ENCODE assay signal across 1 cellular context in genomic region chr3:9947025-9947995, GRCh38.
TF ChIP-seq lines count a peak whose summit lies in the region.

No MANE protein-coding gene starts in this region.

TF ChIP-seq in HepG2, 621 proteins besides CTCF, POLR2A, EP300 and RAD21 (continued from another document and continues in another):
- peak; percentile 77; the same call in 1 of the 2 replicates for TF ChIP-seq ZNF142 (CRISPR knock-in tag; IDR thresholded peaks at IDR 0.05)
- no peak for TF ChIP-seq GZF1 (CRISPR knock-in tag; IDR thresholded peaks at IDR 0.05)
- TF ChIP-seq SMARCC2 (IDR thresholded peaks at IDR 0.05): no peak
- TF ChIP-seq, protein P1, sequence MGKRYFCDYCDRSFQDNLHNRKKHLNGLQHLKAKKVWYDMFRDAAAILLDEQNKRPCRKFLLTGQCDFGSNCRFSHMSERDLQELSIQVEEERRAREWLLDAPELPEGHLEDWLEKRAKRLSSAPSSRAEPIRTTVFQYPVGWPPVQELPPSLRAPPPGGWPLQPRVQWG (CRISPR knock-in tag; IDR thresholded peaks at IDR 0.05; ENCODE audit: borderline replicate concordance, low read depth): no peak
- TF ChIP-seq DNMT3B (CRISPR knock-in tag; conservative IDR thresholded peaks at IDR 0.05): no peak
- TF ChIP-seq ZBTB42 (CRISPR knock-in tag; IDR thresholded peaks at IDR 0.05): peak; percentile 41; the same call in 1 of the 2 replicates
- TF ChIP-seq ASH2L (IDR thresholded peaks at IDR 0.05; ENCODE audit: insufficient read length, low read depth, low read length): peak; percentile 13
- no peak for TF ChIP-seq SNAPC2 (CRISPR knock-in tag; IDR thresholded peaks at IDR 0.05)
- TF ChIP-seq IKZF5 (CRISPR knock-in tag; IDR thresholded peaks at IDR 0.05): 0 out of 2 replicates have a peak, but pooled peaks have one; percentile 13
- TF ChIP-seq, protein P2, sequence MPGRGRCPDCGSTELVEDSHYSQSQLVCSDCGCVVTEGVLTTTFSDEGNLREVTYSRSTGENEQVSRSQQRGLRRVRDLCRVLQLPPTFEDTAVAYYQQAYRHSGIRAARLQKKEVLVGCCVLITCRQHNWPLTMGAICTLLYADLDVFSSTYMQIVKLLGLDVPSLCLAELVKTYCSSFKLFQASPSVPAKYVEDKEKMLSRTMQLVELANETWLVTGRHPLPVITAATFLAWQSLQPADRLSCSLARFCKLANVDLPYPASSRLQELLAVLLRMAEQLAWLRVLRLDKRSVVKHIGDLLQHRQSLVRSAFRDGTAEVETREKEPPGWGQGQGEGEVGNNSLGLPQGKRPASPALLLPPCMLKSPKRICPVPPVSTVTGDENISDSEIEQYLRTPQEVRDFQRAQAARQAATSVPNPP (CRISPR knock-in tag; IDR thresholded peaks at IDR 0.05): peak; percentile 81; the same call in 1 of the 2 replicates
- TF ChIP-seq ZFX (CRISPR knock-in tag; IDR thresholded peaks at IDR 0.05; ENCODE audit: low read depth): peak; percentile 93
- no peak for TF ChIP-seq NFRKB (IDR thresholded peaks at IDR 0.05)
- TF ChIP-seq PRMT3 (CRISPR knock-in tag; IDR thresholded peaks at IDR 0.05; ENCODE audit: borderline replicate concordance, low read depth): peak; percentile 65; the same call in 1 of the 2 replicates
- no peak; the same call in 1 of the 2 replicates for TF ChIP-seq ZBTB4 (CRISPR knock-in tag; IDR thresholded peaks at IDR 0.05; ENCODE audit: borderline replicate concordance)
- peak; percentile 68; the same call in 1 of the 2 replicates for TF ChIP-seq ZSCAN20 (CRISPR knock-in tag; IDR thresholded peaks at IDR 0.05; ENCODE audit: borderline replicate concordance)
- TF ChIP-seq, protein P3, sequence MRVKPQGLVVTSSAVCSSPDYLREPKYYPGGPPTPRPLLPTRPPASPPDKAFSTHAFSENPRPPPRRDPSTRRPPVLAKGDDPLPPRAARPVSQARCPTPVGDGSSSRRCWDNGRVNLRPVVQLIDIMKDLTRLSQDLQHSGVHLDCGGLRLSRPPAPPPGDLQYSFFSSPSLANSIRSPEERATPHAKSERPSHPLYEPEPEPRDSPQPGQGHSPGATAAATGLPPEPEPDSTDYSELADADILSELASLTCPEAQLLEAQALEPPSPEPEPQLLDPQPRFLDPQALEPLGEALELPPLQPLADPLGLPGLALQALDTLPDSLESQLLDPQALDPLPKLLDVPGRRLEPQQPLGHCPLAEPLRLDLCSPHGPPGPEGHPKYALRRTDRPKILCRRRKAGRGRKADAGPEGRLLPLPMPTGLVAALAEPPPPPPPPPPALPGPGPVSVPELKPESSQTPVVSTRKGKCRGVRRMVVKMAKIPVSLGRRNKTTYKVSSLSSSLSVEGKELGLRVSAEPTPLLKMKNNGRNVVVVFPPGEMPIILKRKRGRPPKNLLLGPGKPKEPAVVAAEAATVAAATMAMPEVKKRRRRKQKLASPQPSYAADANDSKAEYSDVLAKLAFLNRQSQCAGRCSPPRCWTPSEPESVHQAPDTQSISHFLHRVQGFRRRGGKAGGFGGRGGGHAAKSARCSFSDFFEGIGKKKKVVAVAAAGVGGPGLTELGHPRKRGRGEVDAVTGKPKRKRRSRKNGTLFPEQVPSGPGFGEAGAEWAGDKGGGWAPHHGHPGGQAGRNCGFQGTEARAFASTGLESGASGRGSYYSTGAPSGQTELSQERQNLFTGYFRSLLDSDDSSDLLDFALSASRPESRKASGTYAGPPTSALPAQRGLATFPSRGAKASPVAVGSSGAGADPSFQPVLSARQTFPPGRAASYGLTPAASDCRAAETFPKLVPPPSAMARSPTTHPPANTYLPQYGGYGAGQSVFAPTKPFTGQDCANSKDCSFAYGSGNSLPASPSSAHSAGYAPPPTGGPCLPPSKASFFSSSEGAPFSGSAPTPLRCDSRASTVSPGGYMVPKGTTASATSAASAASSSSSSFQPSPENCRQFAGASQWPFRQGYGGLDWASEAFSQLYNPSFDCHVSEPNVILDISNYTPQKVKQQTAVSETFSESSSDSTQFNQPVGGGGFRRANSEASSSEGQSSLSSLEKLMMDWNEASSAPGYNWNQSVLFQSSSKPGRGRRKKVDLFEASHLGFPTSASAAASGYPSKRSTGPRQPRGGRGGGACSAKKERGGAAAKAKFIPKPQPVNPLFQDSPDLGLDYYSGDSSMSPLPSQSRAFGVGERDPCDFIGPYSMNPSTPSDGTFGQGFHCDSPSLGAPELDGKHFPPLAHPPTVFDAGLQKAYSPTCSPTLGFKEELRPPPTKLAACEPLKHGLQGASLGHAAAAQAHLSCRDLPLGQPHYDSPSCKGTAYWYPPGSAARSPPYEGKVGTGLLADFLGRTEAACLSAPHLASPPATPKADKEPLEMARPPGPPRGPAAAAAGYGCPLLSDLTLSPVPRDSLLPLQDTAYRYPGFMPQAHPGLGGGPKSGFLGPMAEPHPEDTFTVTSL (CRISPR knock-in tag; IDR thresholded peaks at IDR 0.05; ENCODE audit: borderline replicate concordance): no peak; the same call in 1 of the 2 replicates
- TF ChIP-seq ZBTB25 (CRISPR knock-in tag; IDR thresholded peaks at IDR 0.05): no peak
- TF ChIP-seq ZNF720 (CRISPR knock-in tag; IDR thresholded peaks at IDR 0.05): no peak
- no peak for TF ChIP-seq ZNF468 (CRISPR knock-in tag; IDR thresholded peaks at IDR 0.05)
- no peak for TF ChIP-seq TBX3 (IDR thresholded peaks at IDR 0.05; ENCODE audit: borderline replicate concordance)
- TF ChIP-seq, protein P4, sequence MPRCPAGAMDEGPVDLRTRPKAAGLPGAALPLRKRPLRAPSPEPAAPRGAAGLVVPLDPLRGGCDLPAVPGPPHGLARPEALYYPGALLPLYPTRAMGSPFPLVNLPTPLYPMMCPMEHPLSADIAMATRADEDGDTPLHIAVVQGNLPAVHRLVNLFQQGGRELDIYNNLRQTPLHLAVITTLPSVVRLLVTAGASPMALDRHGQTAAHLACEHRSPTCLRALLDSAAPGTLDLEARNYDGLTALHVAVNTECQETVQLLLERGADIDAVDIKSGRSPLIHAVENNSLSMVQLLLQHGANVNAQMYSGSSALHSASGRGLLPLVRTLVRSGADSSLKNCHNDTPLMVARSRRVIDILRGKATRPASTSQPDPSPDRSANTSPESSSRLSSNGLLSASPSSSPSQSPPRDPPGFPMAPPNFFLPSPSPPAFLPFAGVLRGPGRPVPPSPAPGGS (CRISPR knock-in tag; IDR thresholded peaks at IDR 0.05): peak; percentile 75; the same call in 1 of the 2 replicates
- TF ChIP-seq BRCA1 (CRISPR knock-in tag; IDR thresholded peaks at IDR 0.05): peak; percentile 97
- no peak for TF ChIP-seq MTA3 (CRISPR knock-in tag; IDR thresholded peaks at IDR 0.05)
- TF ChIP-seq MEIS2 (CRISPR knock-in tag; IDR thresholded peaks at IDR 0.05): peak; percentile 89
- no peak for TF ChIP-seq ZSCAN30 (CRISPR knock-in tag; IDR thresholded peaks at IDR 0.05)
- TF ChIP-seq GFI1 (CRISPR knock-in tag; IDR thresholded peaks at IDR 0.05; ENCODE audit: borderline replicate concordance): peak; percentile 62
- no peak for TF ChIP-seq CCAR2 (optimal IDR thresholded peaks at IDR 0.05; ENCODE audit: low read depth, low read length)
- TF ChIP-seq MAFK (conservative IDR thresholded peaks at IDR 0.05 in 1 of 2, IDR thresholded peaks at IDR 0.05 in 1 of 2; ENCODE audit: low read length in 2 of 2): no peak
- no peak for TF ChIP-seq ZNF350 (CRISPR knock-in tag; IDR thresholded peaks at IDR 0.05; ENCODE audit: borderline replicate concordance, low read depth)
- TF ChIP-seq STAG1 (CRISPR knock-in tag; IDR thresholded peaks at IDR 0.05): peak; percentile 84
- TF ChIP-seq ARNT2 (CRISPR knock-in tag; IDR thresholded peaks at IDR 0.05; ENCODE audit: low read depth): peak; percentile 60; the same call in 1 of the 2 replicates
- TF ChIP-seq ZUFSP (CRISPR knock-in tag; IDR thresholded peaks at IDR 0.05; ENCODE audit: borderline replicate concordance): no peak
- TF ChIP-seq ELK4 (CRISPR knock-in tag; IDR thresholded peaks at IDR 0.05; ENCODE audit: borderline replicate concordance): peak; percentile 74; the same call in 1 of the 2 replicates
